19 cellular contexts compared by ENCODE assay signal in the genomic region with DNA sequence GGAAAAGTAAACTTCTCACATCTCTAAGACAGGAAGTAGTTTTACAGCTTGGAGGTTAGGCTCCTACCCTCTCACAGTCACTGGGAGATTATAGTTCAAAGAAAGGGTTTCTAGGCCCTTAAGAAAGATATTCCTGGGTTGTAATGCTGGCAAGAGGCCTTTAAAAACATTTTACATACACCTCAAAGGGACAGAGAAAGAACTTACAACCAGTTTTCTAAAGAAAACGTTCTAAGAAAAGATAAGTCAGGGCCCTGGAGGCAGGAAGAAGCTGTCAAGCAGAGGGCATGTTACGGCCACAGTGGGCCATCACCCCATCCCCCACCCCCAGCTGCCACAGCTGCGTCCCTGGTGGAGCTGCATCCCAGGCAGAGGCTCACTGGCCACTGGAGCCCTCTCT.
"Had no signal": no experiment of that assay in that cellular context is flagged by ENCODE, and none has a peak within 500 bp of the region (broad histone marks: within the 10 kb centered on the region; RNA-seq: fewer than 3 reads in every experiment).

No MANE protein-coding gene starts in this region.

- H3K27me3 ChIP-seq: cardiac muscle cell, left lung, tibial artery had no signal

- H3K9me3 ChIP-seq: esophagus squamous epithelium, left lung, mucosa of descending colon, tibial artery had no signal

- H3K4me3 Mint-ChIP-seq: activated naive CD4-positive, alpha-beta T cell treated with anti-CD3 and anti-CD28 coated beads, Interleukin-2, amount 50 U/mL, for 24 hours; effector memory CD8-positive, alpha-beta T cell; naive thymus-derived CD8-positive, alpha-beta T cell; T-helper 1 cell treated with Interleukin-12 subunit alpha and Interleukin-12 subunit beta and Interleukin-4 antibody, amounts not matched to agents 30 μg/mL and 1 μg/mL, for 36 hours had no signal

- H3K27ac Mint-ChIP-seq: activated naive CD4-positive, alpha-beta T cell treated with anti-CD3 and anti-CD28 coated beads, Interleukin-2, amount 50 U/mL, for 24 hours; effector memory CD8-positive, alpha-beta T cell; T-helper 1 cell treated with Interleukin-12 subunit alpha and Interleukin-12 subunit beta and Interleukin-4 antibody, amounts not matched to agents 30 μg/mL and 1 μg/mL, for 36 hours had no signal

- H3K36me3 Mint-ChIP-seq: activated naive CD4-positive, alpha-beta T cell treated with anti-CD3 and anti-CD28 coated beads, Interleukin-2, amount 50 U/mL, for 24 hours; naive thymus-derived CD8-positive, alpha-beta T cell had no signal

- H3K36me3 ChIP-seq: cardiac muscle cell, esophagus squamous epithelium, left lung, tibial artery had no signal

- ATAC-seq: effector memory CD8-positive, alpha-beta T cell; left lung; mucosa of descending colon; naive thymus-derived CD8-positive, alpha-beta T cell; stimulated activated naive CD8-positive, alpha-beta T cell treated with anti-CD3 and anti-CD28 coated beads, Interleukin-15, Interleukin-2, amounts not matched to agents 100 U/mL and 50 U/mL, for 24 hours had no signal

- H3K27me3 Mint-ChIP-seq: activated naive CD4-positive, alpha-beta T cell treated with anti-CD3 and anti-CD28 coated beads, Interleukin-2, amount 50 U/mL, for 24 hours had no signal

- H3K4me3 ChIP-seq: cardiac muscle cell, esophagus squamous epithelium, left lung, mucosa of descending colon, tibial artery had no signal

- H3K9me3 Mint-ChIP-seq: activated naive CD4-positive, alpha-beta T cell treated with anti-CD3 and anti-CD28 coated beads, Interleukin-2, amount 50 U/mL, for 24 hours; effector memory CD8-positive, alpha-beta T cell; T-helper 1 cell treated with Interleukin-12 subunit alpha and Interleukin-12 subunit beta and Interleukin-4 antibody, amounts not matched to agents 30 μg/mL and 1 μg/mL, for 36 hours had no signal

- H3K4me1 ChIP-seq: esophagus squamous epithelium, left lung, tibial artery had no signal

- H3K4me1 Mint-ChIP-seq: activated naive CD4-positive, alpha-beta T cell treated with anti-CD3 and anti-CD28 coated beads, Interleukin-2, amount 50 U/mL, for 24 hours; naive thymus-derived CD8-positive, alpha-beta T cell had no signal

- DNase-seq: activated CD4-positive, alpha-beta T cell treated with anti-CD3 and anti-CD28 coated beads, Interleukin-2, amount 50 U/mL, for 4 hours; activated gamma-delta T cell; effector memory CD8-positive, alpha-beta T cell; esophagus squamous epithelium; left lung; mammary epithelial cell; mucosa of descending colon; naive thymus-derived CD8-positive, alpha-beta T cell; occipital lobe; posterior cingulate gyrus; stimulated activated CD4-positive, alpha-beta T cell treated with anti-CD3 and anti-CD28 coated beads, Interleukin-12 subunit alpha, Interleukin-12 subunit beta, amount 100 ng/mL, for 4 hours; stimulated activated CD4-positive, alpha-beta T cell treated with anti-CD3 and anti-CD28 coated beads, Interleukin-2, amount 100 ng/mL, for 24 hours; stimulated activated naive CD8-positive, alpha-beta T cell treated with anti-CD3 and anti-CD28 coated beads, Interleukin-15, Interleukin-2, amounts not matched to agents 100 U/mL and 50 U/mL, for 24 hours; substantia nigra; tibial artery had no signal

- H3K27ac ChIP-seq: cardiac muscle cell, esophagus squamous epithelium, left lung, tibial artery had no signal

- FAIRE-seq: islet of Langerhans had no signal
